In genomic region chr10:36888925-36889573, GRCh38 we compare ENCODE assay signal across 7 cellular contexts.
DNase-seq lines count a peak whose midpoint lies in the region; ATAC-seq, FAIRE-seq and TF ChIP-seq lines count a peak whose summit lies in the region.

No MANE protein-coding gene starts in this region.

- no peaks in the 10 kb centered on the region for H3K4me1 Mint-ChIP-seq in activated CD8-positive, alpha-beta T cell treated with anti-CD3 and anti-CD28 coated beads for 36 hours (ENCODE audit: low read depth)

- BruUV-seq in HCT116 (replicated peaks; lab: Mats Ljungman, UMichigan), result no TSS peak

- CTCF ChIA-PET in HCT116 (lab: Charles Lee), result no interaction called here
- CTCF ChIA-PET in activated CD8-positive, alpha-beta T cell treated with anti-CD3 and anti-CD28 coated beads for 36 hours (lab: Charles Lee), result interaction anchor here (0.7 to 1.3 kb wide), 2 partner anchors 9 to 54 kb away, joined by 3 to 4 read pairs; no protein-coding TSS in a partner anchor

- H3K9ac ChIP-seq in HCT116 (ENCODE audit: low read length), result no peak overlapping the region

- H3K9me3 ChIP-seq in HCT116 (ENCODE audit: control insufficient read depth in 1 of 2, insufficient read depth in 1 of 2, low read depth in 1 of 2, low read length in 2 of 2), result no peaks in the 10 kb centered on the region; a peak in 2 of 4 replicates
- H3K9me3 ChIP-seq in hepatocyte (ENCODE audit: low read depth), result no peaks in the 10 kb centered on the region

- TF ChIP-seq CTCF in HCT116 (IDR thresholded peaks at IDR 0.05 in 2 of 3, conservative IDR thresholded peaks at IDR 0.05 in 1 of 3; ENCODE audit: borderline replicate concordance in 1 of 3, insufficient read depth in 1 of 3, low read depth in 2 of 3, low read length in 2 of 3) (peak in 2 of 3 experiments; percentile 21 to 47; a peak in 3 of 6 replicates), hepatocyte (IDR thresholded peaks at IDR 0.05; ENCODE audit: poor library complexity) (peak; percentile 37)
- peak; percentile 70 for TF ChIP-seq CTCF in activated CD8-positive, alpha-beta T cell treated with anti-CD3 and anti-CD28 coated beads for 36 hours (IDR thresholded peaks at IDR 0.05)

- H3K27me3 ChIP-seq in HCT116 (ENCODE audit: insufficient read depth, low read length) (no peaks in the 10 kb centered on the region), hepatocyte (no peaks in the 10 kb centered on the region)

- H3K4me3 ChIP-seq in HCT116 (replicated peaks in 1 of 2; ENCODE audit: low read depth in 1 of 2, low read length in 2 of 2) (no peak overlapping the region), hepatocyte (no peak overlapping the region)

- RAD21 ChIA-PET in HCT116 (lab: Charles Lee; ENCODE audit: low non-redundant PET in 1 of 2, low total read pairs in 2 of 2, uncharacterized antibody in 2 of 2, unreplicated experiment in 2 of 2), result no interaction called here

- H3K36me3 ChIP-seq in HCT116 (ENCODE audit: control insufficient read depth in 1 of 2, insufficient read depth in 2 of 2, low read length in 2 of 2) (no peaks in the 10 kb centered on the region), hepatocyte (replicated peaks; ENCODE audit: insufficient read depth, low read depth) (no peaks in the 10 kb centered on the region)

- POLR2A ChIA-PET in HCT116 (lab: Charles Lee), result no interaction called here
- POLR2A ChIA-PET in activated CD8-positive, alpha-beta T cell treated with anti-CD3 and anti-CD28 coated beads for 36 hours (lab: Charles Lee), result no interaction called here

- no peaks in the 10 kb centered on the region for H3K9me3 Mint-ChIP-seq in activated CD8-positive, alpha-beta T cell treated with anti-CD3 and anti-CD28 coated beads for 36 hours

- TF ChIP-seq RAD21 in HCT116 (IDR thresholded peaks at IDR 0.05; ENCODE audit: low read depth), result peak; percentile 38; the same call in 1 of the 2 replicates

- H3K79me2 ChIP-seq in HCT116 (ENCODE audit: insufficient read depth, low read length), result no peaks in the 10 kb centered on the region
- H3K79me2 ChIP-seq in hepatocyte, result no peaks in the 10 kb centered on the region

- H3K9me2 ChIP-seq in HCT116 (ENCODE audit: insufficient read depth) (no peaks in the 10 kb centered on the region), hepatocyte (replicated peaks; ENCODE audit: insufficient read depth) (no peaks in the 10 kb centered on the region)

- no peaks in the 10 kb centered on the region for H3K36me3 Mint-ChIP-seq in activated CD8-positive, alpha-beta T cell treated with anti-CD3 and anti-CD28 coated beads for 36 hours (ENCODE audit: low read depth)

- H3K27me3 Mint-ChIP-seq in activated CD8-positive, alpha-beta T cell treated with anti-CD3 and anti-CD28 coated beads for 36 hours, result no peaks in the 10 kb centered on the region

- peak; percentile 81 for FAIRE-seq in GM12891 (lab: Jason Lieb, UNC)

- intact Hi-C loops in HCT116 (cut with micrococcal nuclease), result loop anchor here (10.0 kb wide), 1 partner anchor 866 kb away; no protein-coding TSS in a partner anchor
- intact Hi-C loops in activated CD8-positive, alpha-beta T cell treated with anti-CD3 and anti-CD28 coated beads for 36 hours (cut with micrococcal nuclease), result loop anchor here (10.0 kb wide), 2 partner anchors 606 to 1254 kb away; no protein-coding TSS in a partner anchor

- DNase-seq in GM12891 (ENCODE audit: insufficient read length, low spot score), result peak; percentile 5
- peak; percentile 8 for DNase-seq in HCT116 (ENCODE audit: low read depth, low spot score)
- peak; percentile 1 for DNase-seq in NCI-H146 treated with DMSO at 0.1 percent for 48 hours (lab: John Stamatoyannopoulos, UW; ENCODE audit: unreplicated experiment)
- DNase-seq in activated CD8-positive, alpha-beta T cell treated with anti-CD3 and anti-CD28 coated beads for 36 hours, result peak; percentile 71
- DNase-seq in hepatocyte (ENCODE audit: low spot score), result peak; percentile 59
- peak; percentile 72 for DNase-seq in stimulated activated CD8-positive, alpha-beta memory T cell treated with anti-CD3 and anti-CD28 coated beads, Interleukin-4, amount 100 ng/mL, for 48 hours

- H3K4me2 ChIP-seq in HCT116 (ENCODE audit: low read length) (no peak overlapping the region), hepatocyte (no peak overlapping the region)

- ATAC-seq in HCT116, result no peak
- peak; percentile 51 for ATAC-seq in activated CD8-positive, alpha-beta T cell treated with anti-CD3 and anti-CD28 coated beads for 36 hours
- ATAC-seq in GM21367 (IDR thresholded peaks at IDR 0.05; ENCODE audit: unreplicated experiment), result no peak

- H3K27ac ChIP-seq in HCT116 (ENCODE audit: low read depth, low read length) (no peak overlapping the region), hepatocyte (no peak overlapping the region)

- TF ChIP-seq POLR2A in GM12891 (IDR thresholded peaks at IDR 0.05; ENCODE audit: low read depth, low read length) (no peak), HCT116 (IDR thresholded peaks at IDR 0.05; ENCODE audit: borderline replicate concordance, extremely low read depth, insufficient read depth, insufficient read length) (no peak)

- H3K4me3 Mint-ChIP-seq in activated CD8-positive, alpha-beta T cell treated with anti-CD3 and anti-CD28 coated beads for 36 hours, result no peak overlapping the region

- 39% methylated on average over 6 of the region's 6 CpGs for WGBS in hepatocyte (ENCODE audit: low lambda C conversion rate, missing lambda C conversion rate)

- H4K20me1 ChIP-seq in HCT116 (ENCODE audit: insufficient read depth) (no peaks in the 10 kb centered on the region), hepatocyte (ENCODE audit: insufficient read depth, poor library complexity, severe bottlenecking) (no peaks in the 10 kb centered on the region)

- no peak overlapping the region for H2AFZ ChIP-seq in HCT116 (ENCODE audit: low read depth, low read length, poor library complexity, severe bottlenecking)
- no peak overlapping the region for H2AFZ ChIP-seq in hepatocyte

- no peak overlapping the region for H3K27ac Mint-ChIP-seq in activated CD8-positive, alpha-beta T cell treated with anti-CD3 and anti-CD28 coated beads for 36 hours

- H3K4me1 ChIP-seq in HCT116 (ENCODE audit: control insufficient read depth in 1 of 2, insufficient read depth in 2 of 2, low read length in 2 of 2) (no peaks in the 10 kb centered on the region), hepatocyte (ENCODE audit: insufficient read depth) (no peaks in the 10 kb centered on the region)

TF ChIP-seq in GM12891, 5 proteins besides CTCF, POLR2A, EP300 and RAD21:
- TF ChIP-seq POU2F2 (IDR thresholded peaks at IDR 0.05; ENCODE audit: low read depth, low read length) (no peak), POLR2AphosphoS5 (IDR thresholded peaks at IDR 0.05; ENCODE audit: low read depth, low read length) (no peak), TAF1 (IDR thresholded peaks at IDR 0.05; ENCODE audit: low read depth, low read length) (no peak), PAX5 (IDR thresholded peaks at IDR 0.05; ENCODE audit: insufficient read depth, low read length, severe bottlenecking) (no peak), SPI1 (IDR thresholded peaks at IDR 0.05; ENCODE audit: low read depth, low read length) (no peak)

TF ChIP-seq in HCT116, 20 proteins besides CTCF, POLR2A, EP300 and RAD21:
- TF ChIP-seq EGR1 (IDR thresholded peaks at IDR 0.05; ENCODE audit: low read depth), result no peak
- no peak for TF ChIP-seq SRF (IDR thresholded peaks at IDR 0.05; ENCODE audit: low read depth)
- no peak for TF ChIP-seq ATF3 (IDR thresholded peaks at IDR 0.05)
- TF ChIP-seq REST (IDR thresholded peaks at IDR 0.05; ENCODE audit: low read depth), result no peak
- no peak for TF ChIP-seq SIN3A (IDR thresholded peaks at IDR 0.05; ENCODE audit: low read depth)
- no peak for TF ChIP-seq CEBPB (IDR thresholded peaks at IDR 0.05; ENCODE audit: low read depth)
- no peak for TF ChIP-seq POLR2AphosphoS5 (IDR thresholded peaks at IDR 0.05; ENCODE audit: low read depth, low read length)

Comparison
In these comparisons a context has a peak if more than half of its experiments do, and no peak if none do; other contexts are left out.
1. DNase-seq: peak in every context shown above with its lines; median percentile 72 in stimulated activated CD8-positive, alpha-beta memory T cell treated with anti-CD3 and anti-CD28 coated beads, Interleukin-4, amount 100 ng/mL, for 48 hours; 71 in activated CD8-positive, alpha-beta T cell treated with anti-CD3 and anti-CD28 coated beads for 36 hours; 59 in hepatocyte; 8 in HCT116; 5 in GM12891; 1 in NCI-H146 treated with DMSO at 0.1 percent for 48 hours.